27 cellular contexts compared by ENCODE assay signal in genomic region chr15:37117030-37117429, GRCh38. TPM values are rescaled to one million over a fixed set of nuclear protein-coding genes. Genes with fewer than 3 reads are reported as not detected.
"Had no signal": no experiment of that assay in that cellular context is flagged by ENCODE, and none has a peak within 500 bp of the region (broad histone marks: within the 10 kb centered on the region; RNA-seq: fewer than 3 reads in every experiment).

No MANE protein-coding gene starts in this region.

- H3K27ac ChIP-seq: neural progenitor cell, pancreas, prostate gland, right atrium auricular region, right lobe of liver, stomach, thoracic aorta, thyroid gland, tibial nerve, upper lobe of right lung had no signal

- H3K4me2 ChIP-seq: neural progenitor cell had no signal

- H3K4me1 Mint-ChIP-seq: naive B cell; naive thymus-derived CD8-positive, alpha-beta T cell; stimulated activated effector memory CD8-positive, alpha-beta T cell treated with anti-CD3 and anti-CD28 coated beads, Interleukin-12 subunit alpha, Interleukin-12 subunit beta, amount 100 ng/mL, for 72 hours; stimulated activated naive B cell treated with anti-CD40 and anti-IgM and Interleukin-4, amounts not matched to agents 10 μg/mL and 1 μg/mL and 100 μg/mL, for 72 hours had no signal

- H3K9me3 Mint-ChIP-seq: neural progenitor cell; stimulated activated effector memory CD8-positive, alpha-beta T cell treated with anti-CD3 and anti-CD28 coated beads, Interleukin-12 subunit alpha, Interleukin-12 subunit beta, amount 100 ng/mL, for 72 hours; stimulated activated naive CD8-positive, alpha-beta T cell treated with anti-CD3 and anti-CD28 coated beads, Interleukin-15, Interleukin-2, amounts not matched to agents 100 ng/mL and 50 ng/mL, for 24 hours had no signal

- H3K4me3 ChIP-seq: neural progenitor cell, pancreas, prostate gland, right atrium auricular region, right lobe of liver, sigmoid colon, stomach, thoracic aorta, thyroid gland, tibial nerve, upper lobe of right lung, uterus had no signal

- H3K9me3 ChIP-seq: pancreas, prostate gland, right atrium auricular region, right lobe of liver, sigmoid colon, stomach, thoracic aorta, thyroid gland, tibial nerve, upper lobe of right lung, uterus had no signal

- H3K27me3 ChIP-seq: pancreas, right atrium auricular region, right lobe of liver, sigmoid colon, uterus had no signal

- ATAC-seq: naive thymus-derived CD8-positive, alpha-beta T cell; natural killer cell treated with Interleukin-12 subunit alpha and Interleukin-12 subunit beta and Interleukin-15 and Interleukin-18, amount 100 ng/mL, for 72 hours; pancreas; right lobe of liver; stimulated activated effector memory CD8-positive, alpha-beta T cell treated with anti-CD3 and anti-CD28 coated beads, Interleukin-12 subunit alpha, Interleukin-12 subunit beta, amount 100 ng/mL, for 72 hours; stimulated activated naive B cell treated with anti-CD40 and anti-IgM and Interleukin-4, amounts not matched to agents 10 μg/mL and 1 μg/mL and 100 μg/mL, for 72 hours; upper lobe of right lung had no signal

- H3K9ac ChIP-seq: neural progenitor cell had no signal

- H3K36me3 Mint-ChIP-seq: neural progenitor cell; stimulated activated effector memory CD8-positive, alpha-beta T cell treated with anti-CD3 and anti-CD28 coated beads, Interleukin-12 subunit alpha, Interleukin-12 subunit beta, amount 100 ng/mL, for 72 hours; stimulated activated naive B cell treated with anti-CD40 and anti-IgM and Interleukin-4, amounts not matched to agents 10 μg/mL and 1 μg/mL and 100 μg/mL, for 72 hours had no signal

- H3K4me1 ChIP-seq: neural progenitor cell, pancreas, prostate gland, right atrium auricular region, right lobe of liver, thyroid gland, tibial nerve, upper lobe of right lung, uterus had no signal

- DNase-seq: naive B cell; naive thymus-derived CD8-positive, alpha-beta T cell; occipital lobe; pancreas; retina; right lobe of liver; sigmoid colon; small intestine; stimulated activated CD4-positive, alpha-beta T cell treated with anti-CD3 and anti-CD28 coated beads, Interleukin-15, amount 100 ng/mL, for 24 hours; stimulated activated CD4-positive, alpha-beta T cell treated with anti-CD3 and anti-CD28 coated beads, Interleukin-2, amount 100 ng/mL, for 24 hours; stimulated activated CD4-positive, alpha-beta T cell treated with anti-CD3 and anti-CD28 coated beads, Interleukin-2, amount 100 ng/mL, for 48 hours; stimulated activated CD4-positive, alpha-beta T cell treated with anti-CD3 and anti-CD28 coated beads, Interleukin-4, amount 100 ng/mL, for 24 hours; stimulated activated naive B cell treated with anti-CD40 and anti-IgM and Interleukin-4, amounts not matched to agents 10 μg/mL and 1 μg/mL and 100 μg/mL, for 72 hours; stimulated activated naive CD4-positive, alpha-beta T cell treated with Interleukin-2 at 50 U/mL for 16 hours; stomach; thyroid gland; trophoblast cell; upper lobe of right lung; uterus had no signal

- H3K27ac Mint-ChIP-seq: naive B cell; naive thymus-derived CD8-positive, alpha-beta T cell; natural killer cell treated with Interleukin-12 subunit alpha and Interleukin-12 subunit beta and Interleukin-15 and Interleukin-18, amount 100 ng/mL, for 72 hours; neural progenitor cell; stimulated activated effector memory CD8-positive, alpha-beta T cell treated with anti-CD3 and anti-CD28 coated beads, Interleukin-12 subunit alpha, Interleukin-12 subunit beta, amount 100 ng/mL, for 72 hours; stimulated activated naive B cell treated with anti-CD40 and anti-IgM and Interleukin-4, amounts not matched to agents 10 μg/mL and 1 μg/mL and 100 μg/mL, for 72 hours; stimulated activated naive CD8-positive, alpha-beta T cell treated with anti-CD3 and anti-CD28 coated beads, Interleukin-15, Interleukin-2, amounts not matched to agents 100 ng/mL and 50 ng/mL, for 24 hours had no signal

- H3K4me3 Mint-ChIP-seq: naive B cell; naive thymus-derived CD8-positive, alpha-beta T cell; natural killer cell treated with Interleukin-12 subunit alpha and Interleukin-12 subunit beta and Interleukin-15 and Interleukin-18, amount 100 ng/mL, for 72 hours; neural progenitor cell; stimulated activated effector memory CD8-positive, alpha-beta T cell treated with anti-CD3 and anti-CD28 coated beads, Interleukin-12 subunit alpha, Interleukin-12 subunit beta, amount 100 ng/mL, for 72 hours; stimulated activated naive B cell treated with anti-CD40 and anti-IgM and Interleukin-4, amounts not matched to agents 10 μg/mL and 1 μg/mL and 100 μg/mL, for 72 hours; stimulated activated naive CD8-positive, alpha-beta T cell treated with anti-CD3 and anti-CD28 coated beads, Interleukin-15, Interleukin-2, amounts not matched to agents 100 ng/mL and 50 ng/mL, for 24 hours had no signal

- H2AFZ ChIP-seq: neural progenitor cell had no signal

- H3K36me3 ChIP-seq: neural progenitor cell, pancreas, prostate gland, right atrium auricular region, right lobe of liver, sigmoid colon, stomach, thoracic aorta, thyroid gland, tibial nerve, upper lobe of right lung, uterus had no signal

RNA-seq across cellular contexts. Expression of gene MEIS2, which starts 16.7 kb away (rescaled TPM):
- total RNA-seq: naive thymus-derived CD8-positive, alpha-beta T cell had no signal
- polyA plus RNA-seq: naive thymus-derived CD8-positive, alpha-beta T cell had no signal
